In the genomic region with DNA sequence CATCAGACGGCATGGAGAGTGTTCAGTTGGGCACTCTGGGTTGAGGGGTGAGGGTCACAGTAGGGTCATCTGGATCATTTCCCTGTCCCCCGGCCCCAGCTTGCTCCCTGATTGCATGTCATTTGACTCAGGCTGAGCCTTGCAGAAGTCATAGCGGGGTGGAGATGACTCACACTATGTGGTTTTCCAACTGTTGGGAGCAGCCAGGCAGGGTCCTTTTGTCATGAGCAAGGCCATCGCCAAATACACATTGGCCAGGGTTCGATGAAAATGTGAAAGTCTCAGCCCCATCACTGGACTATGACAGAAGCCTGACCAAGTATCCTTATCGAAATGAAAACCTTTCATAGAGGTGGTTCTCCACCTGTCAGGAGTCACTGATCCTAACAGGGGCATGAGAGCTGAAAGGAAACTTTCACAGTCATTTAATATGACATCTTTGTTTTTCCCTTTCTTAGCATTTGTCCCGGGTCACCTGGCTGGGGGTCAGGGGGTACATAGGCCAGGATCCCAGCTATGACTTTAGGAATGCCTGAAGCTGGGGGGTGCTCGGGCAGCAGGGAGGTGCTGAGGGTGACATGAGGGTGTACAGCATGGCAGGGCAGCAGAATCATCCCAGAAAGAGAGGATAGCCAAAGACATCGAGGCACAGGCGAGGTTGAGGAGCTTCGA, we compare ENCODE assay signal across 8 cellular contexts.
DNase-seq lines count a peak whose midpoint lies in the region; ATAC-seq, FAIRE-seq and TF ChIP-seq lines count a peak whose summit lies in the region.
"Had no signal": no experiment of that assay in that cellular context is flagged by ENCODE, and none has a peak within 500 bp of the region (broad histone marks: within the 10 kb centered on the region; RNA-seq: fewer than 3 reads in every experiment).

No MANE protein-coding gene starts in this region.

- H3K36me3 ChIP-seq in gastroesophageal sphincter (no peaks in the 10 kb centered on the region), thoracic aorta (no peaks in the 10 kb centered on the region), kidney (ENCODE audit: control insufficient read depth in 1 of 2, insufficient read depth in 2 of 2, low read length in 2 of 2) (no peaks in the 10 kb centered on the region)

- peak; percentile 52 for DNase-seq in HS-27A (ENCODE audit: low read depth)
- DNase-seq in T1000 (lab: John Stamatoyannopoulos, UW), result peak; percentile 41
- DNase-seq in thoracic aorta (ENCODE audit: low spot score), result peak; percentile 54
- no peak for DNase-seq in glutamatergic neuron
- DNase-seq in NCI-H2029 treated with DMSO at 0.1 percent for 48 hours (lab: John Stamatoyannopoulos, UW), result no peak
- no peak for DNase-seq in kidney
- DNase-seq: NCI-H187 had no signal

- H3K4me3 Mint-ChIP-seq in glutamatergic neuron (ENCODE audit: unreplicated experiment), result no peak overlapping the region

- H3K9ac ChIP-seq in kidney (ENCODE audit: low read length in 2 of 2), result no peak overlapping the region

- no peaks in the 10 kb centered on the region for H3K9me3 Mint-ChIP-seq in glutamatergic neuron (ENCODE audit: unreplicated experiment)

- intact Hi-C loops in kidney (cut with DNase I), result no loop called here

- TF ChIP-seq CTCF in gastroesophageal sphincter (IDR thresholded peaks at IDR 0.05), result no peak
- TF ChIP-seq CTCF in thoracic aorta (IDR thresholded peaks at IDR 0.05), result no peak
- TF ChIP-seq CTCF in glutamatergic neuron (IDR thresholded peaks at IDR 0.05; ENCODE audit: partially characterized antibody, unreplicated experiment), result no peak
- no peak for TF ChIP-seq CTCF in kidney (IDR thresholded peaks at IDR 0.05; ENCODE audit: borderline replicate concordance, extremely low read depth, insufficient read depth)

- no peak for FAIRE-seq in kidney (lab: Jason Lieb, UNC)

- H3K27ac ChIP-seq in gastroesophageal sphincter (peak overlapping the region in 3 of 4 donors; percentile 5 to 49 (median 24)), thoracic aorta (peak overlapping the region; percentile 94 to 96), kidney (ENCODE audit: low read depth in 2 of 2, low read length in 2 of 2) (peak overlapping the region in 1 of 2 donors; percentile 67)

- H3K4me1 Mint-ChIP-seq in glutamatergic neuron (ENCODE audit: low read depth, unreplicated experiment), result no peaks in the 10 kb centered on the region

- no peaks in the 10 kb centered on the region for H3K36me3 Mint-ChIP-seq in glutamatergic neuron (ENCODE audit: unreplicated experiment)

- no peaks in the 10 kb centered on the region for H3K27me3 ChIP-seq in gastroesophageal sphincter
- H3K27me3 ChIP-seq in thoracic aorta (replicated peaks; ENCODE audit: insufficient read depth), result no peaks in the 10 kb centered on the region

- H3K4me3 ChIP-seq in gastroesophageal sphincter (no peak overlapping the region), thoracic aorta (no peak overlapping the region), kidney (ENCODE audit: low read length in 2 of 2) (no peak overlapping the region)

- TF ChIP-seq POLR2A in gastroesophageal sphincter (IDR thresholded peaks at IDR 0.05), result no peak

- no peaks in the 10 kb centered on the region for H3K9me3 ChIP-seq in gastroesophageal sphincter
- H3K9me3 ChIP-seq in thoracic aorta, result no peaks in the 10 kb centered on the region
- no peaks in the 10 kb centered on the region for H3K9me3 ChIP-seq in kidney (ENCODE audit: control insufficient read depth in 1 of 2, low read length in 2 of 2)

- peak; percentile 37 for ATAC-seq in gastroesophageal sphincter
- peak; percentile 22 for ATAC-seq in thoracic aorta (ENCODE audit: insufficient number of reproducible peaks, low FRiP score, low read depth)

- peaks cover 2% of the 10 kb centered on the region for H3K27me3 Mint-ChIP-seq in glutamatergic neuron (ENCODE audit: unreplicated experiment)

- peaks cover 0 to 60% (median 23%) of the 10 kb centered on the region in 3 donors for H3K4me1 ChIP-seq in gastroesophageal sphincter
- peaks cover 52 to 93% of the 10 kb centered on the region in 2 donors for H3K4me1 ChIP-seq in thoracic aorta (ENCODE audit: control insufficient read depth in 1 of 2, low read depth in 2 of 2)
- H3K4me1 ChIP-seq in kidney (ENCODE audit: control insufficient read depth in 1 of 2, insufficient read depth in 1 of 2, low read depth in 1 of 2, low read length in 2 of 2), result peaks cover 13% of the 10 kb centered on the region in 2 donors

- WGBS in gastroesophageal sphincter (ENCODE audit: low coverage in 1 of 2), 2 donors, result 74 to 81% methylated on average over 4 to 5 of the region's 11 CpGs

- H3K27ac Mint-ChIP-seq in glutamatergic neuron (ENCODE audit: unreplicated experiment), result no peak overlapping the region

- no peak for TF ChIP-seq EP300 in gastroesophageal sphincter (IDR thresholded peaks at IDR 0.05)

Comparison
In these comparisons a context has a peak if more than half of its experiments do, and no peak if none do; other contexts are left out.
1. DNase-seq: peak in HS-27A (single experiment), T1000 (single experiment) and thoracic aorta (single experiment); none in glutamatergic neuron (single experiment), NCI-H2029 treated with DMSO at 0.1 percent for 48 hours (single experiment) and kidney (single experiment).